In the genomic region with DNA sequence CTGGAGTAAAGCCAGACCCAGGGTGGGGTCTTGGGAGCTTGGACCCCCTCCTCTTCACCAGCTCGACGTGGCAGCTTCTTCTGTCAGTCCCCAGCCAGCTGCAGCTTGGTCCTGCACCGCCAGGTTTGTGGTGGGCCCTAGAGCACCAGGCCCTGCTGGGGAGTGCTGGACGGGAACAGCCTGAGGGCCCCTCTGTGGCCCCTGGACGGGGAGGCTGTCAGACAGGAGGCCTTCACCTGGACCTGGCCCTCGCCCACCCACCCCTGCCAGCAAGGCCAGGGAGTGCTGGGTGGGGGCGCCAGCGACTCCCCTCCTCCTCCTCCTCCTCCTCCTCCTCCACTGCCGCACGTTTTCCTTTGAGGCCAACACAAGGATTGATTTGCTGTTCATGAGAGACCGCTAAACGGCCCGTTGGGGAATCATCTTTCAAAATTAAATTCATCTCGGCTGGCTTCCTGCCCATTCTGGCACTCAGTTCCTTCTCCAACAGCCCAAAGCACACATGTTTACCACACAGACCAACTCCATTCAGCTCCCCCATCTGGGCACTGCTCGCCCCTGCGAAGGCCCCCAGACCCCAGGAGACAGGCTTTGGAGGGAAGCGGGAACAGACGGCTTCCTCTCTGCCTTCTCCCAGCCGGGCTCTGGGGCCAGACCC, we compare ENCODE assay signal across 3 cellular contexts.
TF ChIP-seq lines count a peak whose summit lies in the region.

No MANE protein-coding gene starts in this region.

TF ChIP-seq in Ishikawa, 13 proteins besides CTCF, POLR2A, EP300 and RAD21:
- TF ChIP-seq CEBPB (IDR thresholded peaks at IDR 0.05) (no peak), ZBTB7A (IDR thresholded peaks at IDR 0.05; ENCODE audit: low read depth) (no peak), TEAD4 (IDR thresholded peaks at IDR 0.05) (no peak), TCF12 (IDR thresholded peaks at IDR 0.05; ENCODE audit: low read depth) (no peak), NFIC (IDR thresholded peaks at IDR 0.05) (0 out of 2 replicates have a peak, but pooled peaks have one; percentile 6), YY1 (IDR thresholded peaks at IDR 0.05; ENCODE audit: low read depth) (no peak)
- TF ChIP-seq, protein P1, sequence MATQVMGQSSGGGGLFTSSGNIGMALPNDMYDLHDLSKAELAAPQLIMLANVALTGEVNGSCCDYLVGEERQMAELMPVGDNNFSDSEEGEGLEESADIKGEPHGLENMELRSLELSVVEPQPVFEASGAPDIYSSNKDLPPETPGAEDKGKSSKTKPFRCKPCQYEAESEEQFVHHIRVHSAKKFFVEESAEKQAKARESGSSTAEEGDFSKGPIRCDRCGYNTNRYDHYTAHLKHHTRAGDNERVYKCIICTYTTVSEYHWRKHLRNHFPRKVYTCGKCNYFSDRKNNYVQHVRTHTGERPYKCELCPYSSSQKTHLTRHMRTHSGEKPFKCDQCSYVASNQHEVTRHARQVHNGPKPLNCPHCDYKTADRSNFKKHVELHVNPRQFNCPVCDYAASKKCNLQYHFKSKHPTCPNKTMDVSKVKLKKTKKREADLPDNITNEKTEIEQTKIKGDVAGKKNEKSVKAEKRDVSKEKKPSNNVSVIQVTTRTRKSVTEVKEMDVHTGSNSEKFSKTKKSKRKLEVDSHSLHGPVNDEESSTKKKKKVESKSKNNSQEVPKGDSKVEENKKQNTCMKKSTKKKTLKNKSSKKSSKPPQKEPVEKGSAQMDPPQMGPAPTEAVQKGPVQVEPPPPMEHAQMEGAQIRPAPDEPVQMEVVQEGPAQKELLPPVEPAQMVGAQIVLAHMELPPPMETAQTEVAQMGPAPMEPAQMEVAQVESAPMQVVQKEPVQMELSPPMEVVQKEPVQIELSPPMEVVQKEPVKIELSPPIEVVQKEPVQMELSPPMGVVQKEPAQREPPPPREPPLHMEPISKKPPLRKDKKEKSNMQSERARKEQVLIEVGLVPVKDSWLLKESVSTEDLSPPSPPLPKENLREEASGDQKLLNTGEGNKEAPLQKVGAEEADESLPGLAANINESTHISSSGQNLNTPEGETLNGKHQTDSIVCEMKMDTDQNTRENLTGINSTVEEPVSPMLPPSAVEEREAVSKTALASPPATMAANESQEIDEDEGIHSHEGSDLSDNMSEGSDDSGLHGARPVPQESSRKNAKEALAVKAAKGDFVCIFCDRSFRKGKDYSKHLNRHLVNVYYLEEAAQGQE (IDR thresholded peaks at IDR 0.05; ENCODE audit: low read depth) = no peak
- TF ChIP-seq, protein P2, sequence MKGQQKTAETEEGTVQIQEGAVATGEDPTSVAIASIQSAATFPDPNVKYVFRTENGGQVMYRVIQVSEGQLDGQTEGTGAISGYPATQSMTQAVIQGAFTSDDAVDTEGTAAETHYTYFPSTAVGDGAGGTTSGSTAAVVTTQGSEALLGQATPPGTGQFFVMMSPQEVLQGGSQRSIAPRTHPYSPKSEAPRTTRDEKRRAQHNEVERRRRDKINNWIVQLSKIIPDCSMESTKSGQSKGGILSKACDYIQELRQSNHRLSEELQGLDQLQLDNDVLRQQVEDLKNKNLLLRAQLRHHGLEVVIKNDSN (IDR thresholded peaks at IDR 0.05) = no peak
- TF ChIP-seq, protein P3, sequence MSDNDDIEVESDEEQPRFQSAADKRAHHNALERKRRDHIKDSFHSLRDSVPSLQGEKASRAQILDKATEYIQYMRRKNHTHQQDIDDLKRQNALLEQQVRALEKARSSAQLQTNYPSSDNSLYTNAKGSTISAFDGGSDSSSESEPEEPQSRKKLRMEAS (IDR thresholded peaks at IDR 0.05) = no peak

TF ChIP-seq in K562, 482 proteins besides CTCF, POLR2A, EP300 and RAD21:
- TF ChIP-seq, protein P4, sequence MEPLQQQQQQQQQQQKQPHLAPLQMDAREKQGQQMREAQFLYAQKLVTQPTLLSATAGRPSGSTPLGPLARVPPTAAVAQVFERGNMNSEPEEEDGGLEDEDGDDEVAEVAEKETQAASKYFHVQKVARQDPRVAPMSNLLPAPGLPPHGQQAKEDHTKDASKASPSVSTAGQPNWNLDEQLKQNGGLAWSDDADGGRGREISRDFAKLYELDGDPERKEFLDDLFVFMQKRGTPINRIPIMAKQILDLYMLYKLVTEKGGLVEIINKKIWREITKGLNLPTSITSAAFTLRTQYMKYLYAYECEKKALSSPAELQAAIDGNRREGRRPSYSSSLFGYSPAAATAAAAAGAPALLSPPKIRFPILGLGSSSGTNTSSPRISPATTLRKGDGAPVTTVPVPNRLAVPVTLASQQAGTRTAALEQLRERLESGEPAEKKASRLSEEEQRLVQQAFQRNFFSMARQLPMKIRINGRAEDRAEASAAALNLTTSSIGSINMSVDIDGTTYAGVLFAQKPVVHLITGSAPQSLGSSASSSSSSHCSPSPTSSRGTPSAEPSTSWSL (CRISPR knock-in tag; IDR thresholded peaks at IDR 0.05; ENCODE audit: borderline replicate concordance) = no peak
- 0 out of 2 replicates have a peak, but pooled peaks have one; percentile 26 for TF ChIP-seq ZNF263 (CRISPR knock-in tag; IDR thresholded peaks at IDR 0.05; ENCODE audit: borderline replicate concordance)
- TF ChIP-seq BDP1 (IDR thresholded peaks at IDR 0.05; ENCODE audit: insufficient read depth, insufficient read length) = no peak

TF ChIP-seq in neural cell, 6 proteins besides CTCF, POLR2A, EP300 and RAD21:
- TF ChIP-seq EZH2 (IDR thresholded peaks at IDR 0.05; ENCODE audit: borderline replicate concordance, insufficient read depth, low read length, poor library complexity, severe bottlenecking) = no peak
- no peak for TF ChIP-seq POLR2AphosphoS5 (IDR thresholded peaks at IDR 0.05)
- TF ChIP-seq MXI1 (conservative IDR thresholded peaks at IDR 0.05; ENCODE audit: poor library complexity, severe bottlenecking) = no peak
- no peak for TF ChIP-seq SMC3 (conservative IDR thresholded peaks at IDR 0.05; ENCODE audit: poor library complexity)
- no peak for TF ChIP-seq TAF1 (IDR thresholded peaks at IDR 0.05; ENCODE audit: low read depth)
- TF ChIP-seq, protein P1 (IDR thresholded peaks at IDR 0.05; ENCODE audit: borderline replicate concordance) = no peak
